ENCODE assay signal across 8 cellular contexts in the genomic region with DNA sequence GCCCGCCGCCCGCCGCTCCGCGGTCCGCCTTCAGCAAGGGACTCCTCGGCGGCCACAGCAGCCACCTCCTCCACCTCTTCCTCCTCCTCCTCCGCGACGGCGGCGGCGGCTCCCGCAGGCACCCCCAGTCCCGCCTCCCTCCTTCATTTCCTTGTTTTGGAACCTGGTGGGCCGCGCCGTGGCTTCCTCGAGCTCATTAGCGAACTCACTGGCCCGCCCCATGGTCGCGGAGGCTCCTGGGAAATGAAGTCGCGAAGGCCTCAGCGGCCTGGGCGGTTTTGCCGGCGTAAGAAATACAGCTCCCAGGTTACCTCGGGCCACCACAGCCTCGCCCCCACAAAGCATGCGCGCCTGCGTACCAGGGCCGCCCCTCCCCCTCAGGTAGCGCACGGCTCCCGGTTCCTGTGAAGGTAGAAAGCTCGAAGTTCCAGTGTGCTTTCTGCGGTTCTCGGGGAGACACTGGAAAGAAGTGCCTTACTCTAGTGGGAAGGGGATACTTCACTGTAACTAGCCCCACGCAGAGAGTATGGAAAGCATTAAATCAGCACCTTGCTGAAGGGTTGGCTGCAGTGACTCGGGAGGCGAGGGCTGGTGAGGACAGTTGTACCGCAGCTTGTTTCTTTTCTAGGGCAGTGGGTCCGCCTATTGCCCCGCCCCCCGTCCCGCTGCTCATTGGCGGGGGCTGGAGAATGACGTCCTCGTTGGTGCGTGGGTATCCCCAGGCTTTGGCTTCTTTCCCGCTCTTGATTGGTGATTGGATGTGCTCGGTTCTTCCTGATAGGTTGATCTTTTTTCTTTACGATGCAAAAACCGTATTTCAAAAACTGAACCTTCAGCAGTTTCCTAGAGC. TPM values are rescaled to one million over a fixed set of nuclear protein-coding genes. Genes with fewer than 3 reads are reported as not detected.
DNase-seq lines count a peak whose midpoint lies in the region; ATAC-seq and TF ChIP-seq lines count a peak whose summit lies in the region.

A gene (minus strand): TSS at position 210 of the 850 bp plus-strand sequence. CDS start 333 bp downstream, outside the sequence.

- H3K27me3 ChIP-seq in esophagus (ENCODE audit: control insufficient read depth in 1 of 2, insufficient read depth in 2 of 2, low read length in 2 of 2) (no peaks in the 10 kb centered on the region), mucosa of stomach (ENCODE audit: control insufficient read depth, insufficient read depth, low read length) (no peaks in the 10 kb centered on the region)

- H3K4me3 Mint-ChIP-seq in activated T-cell treated with anti-CD3 and anti-CD28 coated beads, Interleukin-2, amount 50 U/mL, for 4 hours: peak within 1 kb of the TSS; percentile 99

- H3K4me3 ChIP-seq in esophagus (ENCODE audit: low read depth in 1 of 2, low read length in 2 of 2): peak within 1 kb of the TSS; percentile 83 to 91
- peak within 1 kb of the TSS; percentile 81 for H3K4me3 ChIP-seq in mucosa of stomach (ENCODE audit: low read length)

- ATAC-seq in GM21717 (IDR thresholded peaks at IDR 0.05; ENCODE audit: unreplicated experiment): peak; percentile 75
- ATAC-seq in activated T-cell treated with anti-CD3 and anti-CD28 coated beads, Interleukin-2, amount 50 U/mL, for 4 hours: peak; percentile 85 to 87

- no peaks in the 10 kb centered on the region for H3K9me3 Mint-ChIP-seq in activated T-cell treated with anti-CD3 and anti-CD28 coated beads, Interleukin-2, amount 50 U/mL, for 4 hours

- no peaks in the 10 kb centered on the region for H3K27me3 Mint-ChIP-seq in activated T-cell treated with anti-CD3 and anti-CD28 coated beads, Interleukin-2, amount 50 U/mL, for 4 hours (ENCODE audit: low read depth)

- peak; percentile 95 for DNase-seq in DMS153 treated with DMSO at 0.1 percent for 48 hours (lab: John Stamatoyannopoulos, UW; ENCODE audit: unreplicated experiment)
- peak; percentile 100 for DNase-seq in KBM-7
- DNase-seq in activated T-cell treated with anti-CD3 and anti-CD28 coated beads, Interleukin-2, amount 50 U/mL, for 4 hours: peak; percentile 96
- DNase-seq in stimulated activated CD8-positive, alpha-beta memory T cell treated with anti-CD3 and anti-CD28 coated beads, Interleukin-7, amount 100 ng/mL, for 1 hour (ENCODE audit: low read depth in 2 of 2): peak; percentile 96 to 98

- in situ Hi-C loops in KBM-7 (cut with MboI; ENCODE audit: low pct_unique_long_range_greater_than_20kb, low sequenced_read_pairs): no loop called here

- peaks cover 21% of the 10 kb centered on the region for H3K4me1 Mint-ChIP-seq in activated T-cell treated with anti-CD3 and anti-CD28 coated beads, Interleukin-2, amount 50 U/mL, for 4 hours (ENCODE audit: low read depth)

- H3K4me1 ChIP-seq in esophagus (ENCODE audit: control insufficient read depth in 2 of 2, insufficient read depth in 2 of 2, low read length in 1 of 2): no peaks in the 10 kb centered on the region
- H3K4me1 ChIP-seq in mucosa of stomach (ENCODE audit: control insufficient read depth, insufficient read depth, low read length): peaks cover 9% of the 10 kb centered on the region

- H3K36me3 Mint-ChIP-seq in activated T-cell treated with anti-CD3 and anti-CD28 coated beads, Interleukin-2, amount 50 U/mL, for 4 hours (ENCODE audit: insufficient read depth): no peaks in the 10 kb centered on the region

- H3K9me3 ChIP-seq in esophagus (ENCODE audit: control insufficient read depth in 2 of 2, insufficient read depth in 1 of 2, low read depth in 1 of 2, low read length in 1 of 2): no peaks in the 10 kb centered on the region
- H3K9me3 ChIP-seq in mucosa of stomach (ENCODE audit: control insufficient read depth, low read length): no peaks in the 10 kb centered on the region

- peak within 1 kb of the TSS; percentile 86 for H3K9ac ChIP-seq in mucosa of stomach (ENCODE audit: low read length)

- 0% methylated on average over 48 to 59 of the region's 59 CpGs for WGBS in esophagus, 2 donors

- no peaks in the 10 kb centered on the region for H3K36me3 ChIP-seq in esophagus (ENCODE audit: control insufficient read depth in 2 of 2, insufficient read depth in 2 of 2, low read length in 1 of 2)
- no peaks in the 10 kb centered on the region for H3K36me3 ChIP-seq in mucosa of stomach (ENCODE audit: control insufficient read depth, insufficient read depth, low read length)

- H3K27ac ChIP-seq in esophagus (ENCODE audit: low read depth in 2 of 2, low read length in 1 of 2): peak within 1 kb of the TSS; percentile 86 to 100

TF ChIP-seq in PFSK-1, 5 proteins besides CTCF, POLR2A, EP300 and RAD21:
- TF ChIP-seq FOXP2 (optimal IDR thresholded peaks at IDR 0.05; ENCODE audit: borderline replicate concordance, extremely low read depth, extremely low read length, insufficient read depth) (no peak), SIN3A (IDR thresholded peaks at IDR 0.05; ENCODE audit: borderline replicate concordance, insufficient read depth, low read length) (peak; percentile 89), TAF1 (IDR thresholded peaks at IDR 0.05; ENCODE audit: borderline replicate concordance, insufficient read depth, low read length) (peak; percentile 89), POLR2AphosphoS5 (IDR thresholded peaks at IDR 0.05; ENCODE audit: low read depth, low read length) (peak; percentile 95)
- TF ChIP-seq, protein P1, sequence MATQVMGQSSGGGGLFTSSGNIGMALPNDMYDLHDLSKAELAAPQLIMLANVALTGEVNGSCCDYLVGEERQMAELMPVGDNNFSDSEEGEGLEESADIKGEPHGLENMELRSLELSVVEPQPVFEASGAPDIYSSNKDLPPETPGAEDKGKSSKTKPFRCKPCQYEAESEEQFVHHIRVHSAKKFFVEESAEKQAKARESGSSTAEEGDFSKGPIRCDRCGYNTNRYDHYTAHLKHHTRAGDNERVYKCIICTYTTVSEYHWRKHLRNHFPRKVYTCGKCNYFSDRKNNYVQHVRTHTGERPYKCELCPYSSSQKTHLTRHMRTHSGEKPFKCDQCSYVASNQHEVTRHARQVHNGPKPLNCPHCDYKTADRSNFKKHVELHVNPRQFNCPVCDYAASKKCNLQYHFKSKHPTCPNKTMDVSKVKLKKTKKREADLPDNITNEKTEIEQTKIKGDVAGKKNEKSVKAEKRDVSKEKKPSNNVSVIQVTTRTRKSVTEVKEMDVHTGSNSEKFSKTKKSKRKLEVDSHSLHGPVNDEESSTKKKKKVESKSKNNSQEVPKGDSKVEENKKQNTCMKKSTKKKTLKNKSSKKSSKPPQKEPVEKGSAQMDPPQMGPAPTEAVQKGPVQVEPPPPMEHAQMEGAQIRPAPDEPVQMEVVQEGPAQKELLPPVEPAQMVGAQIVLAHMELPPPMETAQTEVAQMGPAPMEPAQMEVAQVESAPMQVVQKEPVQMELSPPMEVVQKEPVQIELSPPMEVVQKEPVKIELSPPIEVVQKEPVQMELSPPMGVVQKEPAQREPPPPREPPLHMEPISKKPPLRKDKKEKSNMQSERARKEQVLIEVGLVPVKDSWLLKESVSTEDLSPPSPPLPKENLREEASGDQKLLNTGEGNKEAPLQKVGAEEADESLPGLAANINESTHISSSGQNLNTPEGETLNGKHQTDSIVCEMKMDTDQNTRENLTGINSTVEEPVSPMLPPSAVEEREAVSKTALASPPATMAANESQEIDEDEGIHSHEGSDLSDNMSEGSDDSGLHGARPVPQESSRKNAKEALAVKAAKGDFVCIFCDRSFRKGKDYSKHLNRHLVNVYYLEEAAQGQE (IDR thresholded peaks at IDR 0.05; ENCODE audit: insufficient read depth in 1 of 2, low read depth in 2 of 2, low read length in 2 of 2): no peak; a peak in 1 of 4 replicates

RNA-seq across cellular contexts. Expression of the gene that starts here (rescaled TPM):
- polyA plus RNA-seq in PFSK-1 (2012; ENCODE audit: insufficient read length, low read depth): 3.7 TPM
- 1 to 10 TPM; 2.8 to 3.8 (median 3.7) TPM for total RNA-seq in activated T-cell treated with anti-CD3 and anti-CD28 coated beads, Interleukin-2, amount 50 U/mL, for 4 hours
- polyA plus RNA-seq in esophagus: 1 to 10 TPM; 5.5 to 6.6 TPM

Comparison
In these comparisons a context has a peak if more than half of its experiments do, and no peak if none do; other contexts are left out.
1. Peak in every context shown above with its lines: DNase-seq, ATAC-seq, H3K4me3 ChIP-seq and H3K27ac ChIP-seq.